ENCODE assay signal across 32 cellular contexts in the genomic region with DNA sequence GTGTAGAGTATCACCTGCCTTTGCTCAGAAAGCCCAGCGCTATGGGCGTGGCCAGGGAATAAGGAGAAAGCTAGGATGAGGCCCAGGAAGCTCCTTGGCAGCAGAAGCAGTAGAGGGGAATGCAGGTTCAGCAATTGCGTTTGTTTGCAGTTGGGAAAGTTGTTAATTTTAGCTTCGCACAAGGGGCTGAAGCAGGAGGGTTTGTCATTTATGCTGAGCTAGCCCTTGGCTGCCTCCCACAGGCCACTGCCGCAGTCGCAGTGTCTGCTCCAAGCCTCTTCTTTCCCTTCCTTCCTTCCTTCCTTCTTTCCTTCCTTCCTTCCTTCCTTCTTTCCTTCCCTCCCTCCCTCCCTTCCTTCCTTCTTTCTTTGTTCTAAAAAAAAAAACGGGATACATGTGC. TPM values are rescaled to one million over a fixed set of nuclear protein-coding genes. Genes with fewer than 3 reads are reported as not detected.
DNase-seq lines count a peak whose midpoint lies in the region; ATAC-seq and TF ChIP-seq lines count a peak whose summit lies in the region.
"Had no signal": no experiment of that assay in that cellular context is flagged by ENCODE, and none has a peak within 500 bp of the region (broad histone marks: within the 10 kb centered on the region; RNA-seq: fewer than 3 reads in every experiment).

No MANE protein-coding gene starts in this region.

- H3K79me2 ChIP-seq in GM23338 (replicated peaks; ENCODE audit: insufficient read depth) (no peaks in the 10 kb centered on the region), osteoblast (ENCODE audit: insufficient read depth, low read length) (no peaks in the 10 kb centered on the region)

- TF ChIP-seq CTCF in 22Rv1 (IDR thresholded peaks at IDR 0.05) (peak; percentile 37), GM23338 (conservative IDR thresholded peaks at IDR 0.05; ENCODE audit: low read depth in 2 of 2) (peak; percentile 32 to 62; a peak in 3 of 4 replicates), Panc1 (IDR thresholded peaks at IDR 0.05) (peak; percentile 31), epithelial cell of proximal tubule (conservative IDR thresholded peaks at IDR 0.05; ENCODE audit: low read depth, low read length) (peak; percentile 26), osteoblast (IDR thresholded peaks at IDR 0.05; ENCODE audit: extremely low read depth, low read depth, low read length) (no peak)

- no peaks in the 10 kb centered on the region for H4K20me1 ChIP-seq in GM23338 (replicated peaks; ENCODE audit: insufficient read depth)
- no peaks in the 10 kb centered on the region for H4K20me1 ChIP-seq in osteoblast (ENCODE audit: insufficient read depth, low read length)

- POLR2A ChIA-PET in Panc1 (lab: Charles Lee) = no interaction called here

- H3K4me1 ChIP-seq in GM23338 (ENCODE audit: insufficient read depth) = no peaks in the 10 kb centered on the region; the same call in 1 of the 2 replicates
- no peaks in the 10 kb centered on the region for H3K4me1 ChIP-seq in Panc1 (ENCODE audit: control insufficient read depth, insufficient read depth, low read length)
- no peaks in the 10 kb centered on the region for H3K4me1 ChIP-seq in osteoblast (ENCODE audit: insufficient read depth, low read length)
- H3K4me1 ChIP-seq: A549, ascending aorta, tibial artery had no signal

- intact Hi-C loops in Panc1 (cut with micrococcal nuclease; ENCODE audit: unreplicated experiment) = no loop called here

- H3K9me3 ChIP-seq in Panc1 (ENCODE audit: control insufficient read depth, insufficient read depth, low read depth, low read length) = no peaks in the 10 kb centered on the region
- H3K9me3 ChIP-seq in osteoblast (ENCODE audit: low read depth, low read length) = no peaks in the 10 kb centered on the region
- H3K9me3 ChIP-seq: A549, ascending aorta, tibial artery had no signal

- peak; percentile 70 for ATAC-seq in GM23338
- no peak for ATAC-seq in Panc1
- ATAC-seq: A549; activated CD4-positive, alpha-beta T cell treated with anti-CD3 and anti-CD28 coated beads for 36 hours; activated CD8-positive, alpha-beta T cell treated with anti-CD3 and anti-CD28 coated beads, Interleukin-2, amount 10 ng/mL, durations not matched to agents 7 days and 5 days; CD8-positive, alpha-beta T cell; naive thymus-derived CD8-positive, alpha-beta T cell; SK-N-SH treated with all-trans-retinoic acid at 6 μM for 48 hours had no signal

- in situ Hi-C loops in Panc1 (cut with HindIII; ENCODE audit: low pct_unique_long_range_greater_than_20kb, low sequenced_read_pairs) = no loop called here

- peaks cover 2% of the 10 kb centered on the region for H3K27me3 Mint-ChIP-seq in GM23338 (ENCODE audit: insufficient read depth, low read depth, poor library complexity)
- H3K27me3 Mint-ChIP-seq: activated naive CD8-positive, alpha-beta T cell treated with anti-CD3 and anti-CD28 coated beads, Interleukin-2, amount 10 ng/mL, durations not matched to agents 7 days and 5 days; central memory CD8-positive, alpha-beta T cell; IgD-negative memory B cell had no signal

- peaks cover 4% of the 10 kb centered on the region; the same call in 2 of the 3 replicates for H3K4me1 Mint-ChIP-seq in GM23338
- H3K4me1 Mint-ChIP-seq: activated CD4-positive, alpha-beta T cell treated with anti-CD3 and anti-CD28 coated beads for 36 hours; activated naive CD8-positive, alpha-beta T cell treated with anti-CD3 and anti-CD28 coated beads, Interleukin-2, amount 10 ng/mL, durations not matched to agents 7 days and 5 days; IgD-negative memory B cell; naive thymus-derived CD8-positive, alpha-beta T cell had no signal

- H3K4me3 ChIP-seq in GM23338 (no peak overlapping the region), Panc1 (ENCODE audit: low read depth in 2 of 2, low read length in 2 of 2) (no peak overlapping the region), epithelial cell of proximal tubule (ENCODE audit: low read depth, low read length) (no peak overlapping the region), osteoblast (ENCODE audit: insufficient read depth, low read length) (no peak overlapping the region)
- H3K4me3 ChIP-seq: A549, ascending aorta, GM12878, tibial artery had no signal

- H3K27ac ChIP-seq in 22Rv1 (no peak overlapping the region), GM23338 (ENCODE audit: low read depth) (no peak overlapping the region), Panc1 (ENCODE audit: low read length) (no peak overlapping the region), osteoblast (ENCODE audit: low read depth, low read length) (no peak overlapping the region)
- H3K27ac ChIP-seq: A549, ascending aorta, tibial artery had no signal

- no TSS peak for BruUV-seq in Panc1 (replicated peaks; lab: Mats Ljungman, UMichigan)

- H3K9me2 ChIP-seq in GM23338 (ENCODE audit: insufficient read depth) = no peaks in the 10 kb centered on the region

- H3K4me2 ChIP-seq in GM23338 (no peak overlapping the region), osteoblast (ENCODE audit: insufficient read depth, low read length) (no peak overlapping the region)
- H3K4me2 ChIP-seq: A549 had no signal

- H3K27ac Mint-ChIP-seq in GM23338 = no peak overlapping the region
- H3K27ac Mint-ChIP-seq: activated CD4-positive, alpha-beta T cell treated with anti-CD3 and anti-CD28 coated beads for 36 hours; activated CD8-positive, alpha-beta T cell treated with anti-CD3 and anti-CD28 coated beads, Interleukin-2, amount 10 ng/mL, durations not matched to agents 7 days and 5 days; activated naive CD8-positive, alpha-beta T cell treated with anti-CD3 and anti-CD28 coated beads, Interleukin-2, amount 10 ng/mL, durations not matched to agents 7 days and 5 days; CD8-positive, alpha-beta T cell; naive thymus-derived CD8-positive, alpha-beta T cell had no signal

- H3F3A ChIP-seq in GM23338 (replicated peaks; ENCODE audit: low read depth) = no peaks in the 10 kb centered on the region

- H3K36me3 ChIP-seq in GM23338 (ENCODE audit: insufficient read depth) (no peaks in the 10 kb centered on the region), Panc1 (ENCODE audit: control insufficient read depth, insufficient read depth, low read length) (no peaks in the 10 kb centered on the region), osteoblast (ENCODE audit: insufficient read depth, low read length) (no peaks in the 10 kb centered on the region)
- H3K36me3 ChIP-seq: ascending aorta, tibial artery had no signal

- CTCF ChIA-PET in Panc1 (lab: Charles Lee) = interaction anchor here (0.7 kb wide), 1 partner anchor 362 kb away, joined by 4 read pairs; no protein-coding TSS in a partner anchor

- H3K9me3 Mint-ChIP-seq in GM23338 = no peaks in the 10 kb centered on the region
- H3K9me3 Mint-ChIP-seq: activated naive CD8-positive, alpha-beta T cell treated with anti-CD3 and anti-CD28 coated beads, Interleukin-2, amount 10 ng/mL, durations not matched to agents 7 days and 5 days; CD8-positive, alpha-beta T cell; central memory CD8-positive, alpha-beta T cell had no signal

- no peak overlapping the region for H3K4me3 Mint-ChIP-seq in GM23338
- H3K4me3 Mint-ChIP-seq: activated CD4-positive, alpha-beta T cell treated with anti-CD3 and anti-CD28 coated beads for 36 hours; activated CD8-positive, alpha-beta T cell treated with anti-CD3 and anti-CD28 coated beads, Interleukin-2, amount 10 ng/mL, durations not matched to agents 7 days and 5 days; activated naive CD8-positive, alpha-beta T cell treated with anti-CD3 and anti-CD28 coated beads, Interleukin-2, amount 10 ng/mL, durations not matched to agents 7 days and 5 days; CD8-positive, alpha-beta T cell; central memory CD8-positive, alpha-beta T cell; IgD-negative memory B cell; naive thymus-derived CD8-positive, alpha-beta T cell had no signal

- peak; percentile 49 for DNase-seq in GM23338 (ENCODE audit: low spot score)
- no peak for DNase-seq in Panc1 (ENCODE audit: low read depth, low spot score)
- DNase-seq in epithelial cell of proximal tubule (ENCODE audit: low read depth) = no peak
- no peak for DNase-seq in GOT3 (lab: John Stamatoyannopoulos, UW)
- DNase-seq in osteoblast (ENCODE audit: insufficient read length, low spot score, missing footprints) = no peak
- DNase-seq in NCI-H69 (lab: John Stamatoyannopoulos, UW) = no peak
- DNase-seq in SKM-1 treated with dmso at 0.1 percent for 144 hours (lab: John Stamatoyannopoulos, UW; ENCODE audit: unreplicated experiment) = no peak
- DNase-seq: activated CD4-positive, alpha-beta T cell treated with anti-CD3 and anti-CD28 coated beads for 36 hours; activated CD8-positive, alpha-beta T cell treated with anti-CD3 and anti-CD28 coated beads, Interleukin-2, amount 10 ng/mL, durations not matched to agents 7 days and 5 days; activated effector memory CD4-positive, alpha-beta T cell treated with Interleukin-2 at 50 U/mL for 16 hours; activated naive CD8-positive, alpha-beta T cell treated with anti-CD3 and anti-CD28 coated beads, Interleukin-2, amount 10 ng/mL, durations not matched to agents 7 days and 5 days; CD8-positive, alpha-beta T cell; DMS153; GDM1; kidney; midbrain; naive thymus-derived CD8-positive, alpha-beta T cell; NCI-H1105 treated with DMSO at 0.1 percent for 48 hours; NCI-H2029; NCI-H748 treated with DMSO at 0.1 percent for 48 hours; stimulated activated CD4-positive, alpha-beta T cell treated with anti-CD3 and anti-CD28 coated beads, Interleukin-2, amount 100 ng/mL, for 24 hours; T-helper 2 cell; tibial artery had no signal

- H2AFZ ChIP-seq in GM23338 (no peak overlapping the region), osteoblast (ENCODE audit: low read length) (no peak overlapping the region)

- no peaks in the 10 kb centered on the region for H3K36me3 Mint-ChIP-seq in GM23338 (ENCODE audit: low read depth)
- H3K36me3 Mint-ChIP-seq: activated naive CD8-positive, alpha-beta T cell treated with anti-CD3 and anti-CD28 coated beads, Interleukin-2, amount 10 ng/mL, durations not matched to agents 7 days and 5 days; CD8-positive, alpha-beta T cell; IgD-negative memory B cell; naive thymus-derived CD8-positive, alpha-beta T cell had no signal

- H3K27me3 ChIP-seq in GM23338 (ENCODE audit: insufficient read depth) (no peaks in the 10 kb centered on the region), Panc1 (ENCODE audit: control insufficient read depth, insufficient read depth, low read length) (no peaks in the 10 kb centered on the region), osteoblast (ENCODE audit: insufficient read depth, low read length) (peaks cover 30% of the 10 kb centered on the region)
- H3K27me3 ChIP-seq: ascending aorta, tibial artery had no signal

RNA-seq across cellular contexts. Expression of gene FRMPD3, which starts 21.5 kb away (rescaled TPM):
- 1.4 and 1.8 TPM in 2 replicates for total RNA-seq in GM23338 (2014; rRNA removed; shearing (Covaris generic))
- 0.11 and 0.16 TPM in 2 replicates for polyA plus RNA-seq in GM23338 (2016; fragmentation: Nextera tagmentation; extraction: Ambion mirVana)
- 0.31 TPM for total RNA-seq in Panc1 (2021; ENCODE audit: unreplicated experiment)
- polyA plus RNA-seq in Panc1 (2012; ENCODE audit: insufficient read length) = 0.21 TPM
- under 0.01 and 0.12 TPM in 2 replicates for total RNA-seq in epithelial cell of proximal tubule
- total RNA-seq in osteoblast = under 0.01 TPM in 2 replicates
- total RNA-seq: activated CD4-positive, alpha-beta T cell treated with anti-CD3 and anti-CD28 coated beads for 36 hours; dermis microvascular lymphatic vessel endothelial cell; glomerular endothelial cell had no signal
- polyA plus RNA-seq: IgD-negative memory B cell had no signal
